10 cellular contexts compared by ENCODE assay signal in the genomic region with DNA sequence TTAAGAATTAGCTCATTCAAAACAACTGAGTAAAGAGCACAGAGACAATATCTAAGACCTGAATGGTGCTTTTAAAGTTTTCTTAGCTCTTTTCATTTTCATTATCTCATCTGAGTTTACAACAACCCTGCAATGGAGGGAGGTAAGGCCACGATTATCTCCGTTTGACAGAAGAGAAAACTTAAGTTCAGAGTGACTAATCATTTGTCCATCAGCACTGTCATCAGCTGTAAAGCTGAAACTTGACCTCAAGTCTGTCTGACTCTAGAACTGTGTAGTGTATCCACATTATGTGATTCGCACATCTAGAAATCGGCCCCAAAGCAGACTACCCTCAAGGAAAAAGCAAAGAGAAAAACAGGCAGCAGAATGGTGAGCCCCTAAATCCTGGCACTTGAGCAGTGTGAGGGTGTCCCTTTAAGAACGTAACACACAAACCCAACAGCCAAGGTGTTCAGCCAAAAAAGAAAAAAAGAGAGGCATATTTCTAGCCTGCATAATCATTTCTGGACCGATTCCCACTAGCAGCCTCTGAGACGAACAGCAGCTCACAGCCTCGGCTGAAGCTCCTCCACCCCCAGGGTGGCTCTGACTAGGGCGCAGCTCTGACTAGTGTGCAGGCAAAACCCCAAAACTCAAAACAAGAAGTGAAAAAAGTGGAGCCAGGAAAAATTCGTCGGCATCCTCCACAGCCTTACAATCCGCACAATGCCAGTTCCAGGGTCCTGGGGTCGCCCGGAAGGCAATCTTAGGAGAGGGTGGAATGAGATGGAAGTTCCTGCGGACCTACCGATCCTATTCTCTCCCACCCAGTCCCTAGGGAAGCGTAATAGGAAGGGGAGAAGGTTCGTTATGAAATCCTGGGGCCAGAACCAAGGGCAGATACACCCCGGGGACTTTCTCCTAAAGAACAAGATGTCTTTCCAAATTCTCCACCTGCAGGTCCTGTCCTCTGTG. TPM values are rescaled to one million over a fixed set of nuclear protein-coding genes. Genes with fewer than 3 reads are reported as not detected.
A peak's percentile ranks its signal among the peaks of the same experiment; 100 is the strongest.
DNase-seq lines count a peak whose midpoint lies in the region; ATAC-seq, FAIRE-seq and TF ChIP-seq lines count a peak whose summit lies in the region.
"Had no signal": no experiment of that assay in that cellular context is flagged by ENCODE, and none has a peak within 500 bp of the region (broad histone marks: within the 10 kb centered on the region; RNA-seq: fewer than 3 reads in every experiment).

No MANE protein-coding gene starts in this region.

- H3K4me2 ChIP-seq in GM23248 (ENCODE audit: unreplicated experiment) (peak overlapping the region; percentile 93), K562 (ENCODE audit: insufficient read depth, low read length) (no peak overlapping the region; the same call in 1 of the 2 replicates)

- H3K27ac ChIP-seq in GM23248 (peak overlapping the region; percentile 61), K562 (ENCODE audit: extremely low read depth, low read depth, low read length) (no peak overlapping the region)

- H3K9me1 ChIP-seq in K562 (ENCODE audit: control insufficient read depth, insufficient read depth, low read length): no peaks in the 10 kb centered on the region

- peak; percentile 69 for TF ChIP-seq EP300 in K562 (IDR thresholded peaks at IDR 0.05; ENCODE audit: low read length)

- intact Hi-C loops in K562 (cut with micrococcal nuclease): loop anchor here (10.0 kb wide), 3 partner anchors 86 to 334 kb away; no protein-coding TSS in a partner anchor
- intact Hi-C loops in sciatic nerve (cut with DNase I): no loop called here

- in situ Hi-C loops in GM23248 (cut with MboI): loop anchor here (10.0 kb wide), 1 partner anchor 234 kb away; no protein-coding TSS in a partner anchor
- in situ Hi-C loops in K562 (cut with MboI): loop anchor here (10.0 kb wide), 1 partner anchor 244 kb away; no protein-coding TSS in a partner anchor

- TF ChIP-seq POLR2A in K562 (conservative IDR thresholded peaks at IDR 0.05) (no peak), GM18505 (IDR thresholded peaks at IDR 0.05; ENCODE audit: borderline replicate concordance, extremely low read depth, insufficient read depth, insufficient read length) (no peak)

- H3K36me3 ChIP-seq in GM23248 (ENCODE audit: low read depth): no peaks in the 10 kb centered on the region
- no peaks in the 10 kb centered on the region for H3K36me3 ChIP-seq in K562 (ENCODE audit: control insufficient read depth, insufficient read depth, low read length)

- POLR2A ChIA-PET in K562 (lab: Yijun Ruan, JAX): interaction anchor here (0.6 to 1.0 kb wide), 2 partner anchors 30 to 80 kb away, joined by 3 read pairs; no protein-coding TSS in a partner anchor

- TF ChIP-seq RAD21 in K562 (CRISPR knock-in tag; conservative IDR thresholded peaks at IDR 0.05 in 1 of 2, IDR thresholded peaks at IDR 0.05 in 1 of 2): no peak

- peak overlapping the region; percentile 81 for H2AFZ ChIP-seq in GM23248
- no peak overlapping the region for H2AFZ ChIP-seq in K562 (ENCODE audit: low read depth, low read length)

- H4K20me1 ChIP-seq in GM23248 (ENCODE audit: insufficient read depth) (no peaks in the 10 kb centered on the region), K562 (replicated peaks; ENCODE audit: control insufficient read depth, insufficient read depth, low read length) (0 out of 2 replicates have a peak, but pooled peaks cover 3% of the 10 kb centered on the region)

- H3K9me3 ChIP-seq in GM23248 (ENCODE audit: low read depth) (no peaks in the 10 kb centered on the region), K562 (replicated peaks; ENCODE audit: control insufficient read depth, insufficient read depth, low read depth, low read length) (no peaks in the 10 kb centered on the region)

- H3K4me1 ChIP-seq in GM23248 (ENCODE audit: insufficient read depth): peaks cover 18% of the 10 kb centered on the region
- H3K4me1 ChIP-seq in K562 (replicated peaks in 1 of 2; ENCODE audit: control insufficient read depth in 2 of 2, insufficient read depth in 2 of 2, low read length in 2 of 2): peaks cover 14% of the 10 kb centered on the region in 2 experiments; a peak in 4 of 5 replicates

- H3K79me2 ChIP-seq in GM23248 (ENCODE audit: insufficient read depth): peaks cover 34% of the 10 kb centered on the region
- H3K79me2 ChIP-seq in K562 (ENCODE audit: control insufficient read depth, insufficient read depth, low read length): no peaks in the 10 kb centered on the region

- peak; percentile 79 for FAIRE-seq in K562 (lab: Jason Lieb, UNC)
- FAIRE-seq: GM18507 had no signal

- no peaks in the 10 kb centered on the region for H3K27me3 ChIP-seq in GM23248 (replicated peaks; ENCODE audit: insufficient read depth)
- peaks cover 6 to 28% of the 10 kb centered on the region in 2 experiments; a peak in 4 of 5 replicates for H3K27me3 ChIP-seq in K562 (ENCODE audit: control insufficient read depth in 2 of 2, insufficient read depth in 2 of 2, low read length in 2 of 2)

- BruUV-seq in K562 (replicated peaks; lab: Mats Ljungman, UMichigan): no TSS peak

- WGBS in GM23248 (ENCODE audit: low coverage in 1 of 2, low lambda C conversion rate in 2 of 2, missing lambda C conversion rate in 2 of 2), 2 experiments: 3 to 5% methylated on average over 19 of the region's 19 CpGs
- WGBS in K562 (ENCODE audit: insufficient coverage, low coverage, missing lambda C conversion rate): 2% methylated on average over 15 of the region's 19 CpGs

- no peaks in the 10 kb centered on the region for H3K9me2 ChIP-seq in GM23248 (ENCODE audit: insufficient read depth)

- TF ChIP-seq CTCF in K562 (IDR thresholded peaks at IDR 0.05 in 2 of 3, conservative IDR thresholded peaks at IDR 0.05 in 1 of 3; ENCODE audit: insufficient read depth in 2 of 3, low read depth in 1 of 3, low read length in 3 of 3): no peak

- peaks cover 11% of the 10 kb centered on the region; the same call in 1 of the 2 replicates for H3F3A ChIP-seq in GM23248 (ENCODE audit: insufficient read depth)

- ATAC-seq in K562 (peak; percentile 91), sciatic nerve (peak; percentile 85), GM18907 (IDR thresholded peaks at IDR 0.05; ENCODE audit: unreplicated experiment) (no peak), GM18505 (IDR thresholded peaks at IDR 0.05; ENCODE audit: unreplicated experiment) (no peak), GM18873 (IDR thresholded peaks at IDR 0.05; ENCODE audit: low FRiP score, unreplicated experiment) (no peak)

- H3K4me3 ChIP-seq in GM23248: peak overlapping the region; percentile 87
- H3K4me3 ChIP-seq in K562: no peak overlapping the region

- DNase-seq in GM23248: peak; percentile 97
- DNase-seq in K562 (ENCODE audit: extremely low read depth in 1 of 4, low spot score in 3 of 4): peak; percentile 7 to 69 (median 25)
- peak; percentile 19 for DNase-seq in iPS-NIHi11 (ENCODE audit: low spot score)
- DNase-seq in sciatic nerve (ENCODE audit: low spot score): peak; percentile 61
- DNase-seq in NCI-H1694 treated with DMSO at 0.1 percent for 48 hours (lab: John Stamatoyannopoulos, UW): no peak
- DNase-seq: NCI-H1930 had no signal

- CTCF ChIA-PET in K562 (lab: Yijun Ruan, JAX; ENCODE audit: low intra/inter-chr PET ratio): no interaction called here

- H3K9ac ChIP-seq in GM23248 (peak overlapping the region; percentile 82), K562 (ENCODE audit: insufficient read depth in 1 of 2, low read depth in 2 of 2, low read length in 2 of 2) (no peak overlapping the region)

TF ChIP-seq in K562, 482 proteins besides CTCF, POLR2A, EP300 and RAD21 (continues in another document):
- no peak for TF ChIP-seq TCF7L2 (IDR thresholded peaks at IDR 0.05; ENCODE audit: low read depth, low read length)
- TF ChIP-seq KLF16 (IDR thresholded peaks at IDR 0.05): peak; percentile 76; the same call in 1 of the 2 replicates
- peak; percentile 71 for TF ChIP-seq C11orf30 (IDR thresholded peaks at IDR 0.05; ENCODE audit: low read depth)
- no peak for TF ChIP-seq KLF6 (CRISPR knock-in tag; IDR thresholded peaks at IDR 0.05; ENCODE audit: borderline replicate concordance)
- peak; percentile 45; the same call in 1 of the 2 replicates for TF ChIP-seq ATF7 (IDR thresholded peaks at IDR 0.05)
- no peak for TF ChIP-seq CBFB (CRISPR knock-in tag; IDR thresholded peaks at IDR 0.05)
- TF ChIP-seq NBN (IDR thresholded peaks at IDR 0.05; ENCODE audit: low read depth): no peak

RNA-seq across cellular contexts. Expression of a gene that starts 1.5 kb away (rescaled TPM):
- 13.9 and 14.4 TPM in 2 replicates for total RNA-seq in GM23248 (2014; rRNA removed; shearing (Covaris generic))
- polyA plus RNA-seq in GM23248 (2016; fragmentation: Nextera tagmentation; extraction: Ambion mirVana) (16.9 and 19.6 TPM in 2 replicates), K562 (2011; rRNA removed) (0.04 and 0.61 TPM in 2 replicates), K562 (2014; fragmentation: Illumina TruSeq; extraction: Trizol) (0.59 and 0.61 TPM in 2 replicates), K562 (2014; fragmentation: Nextera tagmentation; extraction: Ambion mirVana) (under 1 TPM; 0.84 to 0.89 TPM), K562 (2014; rRNA removed) (0.53 and 1.2 TPM in 2 replicates)
- total RNA-seq in K562 (2011; cell fraction: chromatin; rRNA removed; ENCODE audit: low replicate concordance): 0.12 and 0.19 TPM in 2 replicates
- total RNA-seq in K562 (2011; cell fraction: nucleolus; rRNA removed): not detected in 2 replicates
- total RNA-seq in K562 (2011; cell fraction: nucleoplasm; rRNA removed): not detected in 2 replicates
- total RNA-seq in K562 (2014; rRNA removed) (0.54 and 0.65 TPM in 2 replicates), K562 (2014; rRNA removed; fragmentation: Illumina TruSeq; extraction: Trizol) (0.38 and 0.51 TPM in 2 replicates), K562 (2015; rRNA removed; fragmentation: Illumina TruSeq; extraction: Trizol) (0.34 and 0.69 TPM in 2 replicates), K562 (2021) (0.27 and 0.54 TPM in 2 replicates), sciatic nerve (18.1 TPM)
- polyA plus RNA-seq in K562 (2011; cell fraction: cytosol; rRNA removed): 0.18 TPM in 1 of 2 replicates, not detected in the other
- polyA plus RNA-seq in K562 (2011; cell fraction: nucleus; rRNA removed): 0.18 TPM in 1 of 2 replicates, not detected in the other
- polyA plus RNA-seq in K562 (2012): 0.66 and 1.4 TPM in 2 replicates
- 1.0 TPM in 1 of 2 replicates, not detected in the other for polyA minus RNA-seq in K562 (2011; rRNA and poly(A)+ RNA removed)
- not detected in 2 replicates for polyA minus RNA-seq in K562 (2011; cell fraction: cytosol; rRNA and poly(A)+ RNA removed)
- polyA minus RNA-seq in K562 (2011; cell fraction: nucleus; rRNA and poly(A)+ RNA removed): 0.22 and 0.54 TPM in 2 replicates

Comparison
In these comparisons a context has a peak if more than half of its experiments do, and no peak if none do; other contexts are left out.
1. ATAC-seq: peak in K562 (single experiment) and sciatic nerve (single experiment); none in GM18907 (single experiment), GM18505 (single experiment) and GM18873 (single experiment).